In genomic region chr5:140673187-140673976, GRCh38 we compare ENCODE assay signal across 11 cellular contexts. TPM values are rescaled to one million over a fixed set of nuclear protein-coding genes. Genes with fewer than 3 reads are reported as not detected.
DNase-seq lines count a peak whose midpoint lies in the region; ATAC-seq, FAIRE-seq and TF ChIP-seq lines count a peak whose summit lies in the region.
"Had no signal": no experiment of that assay in that cellular context is flagged by ENCODE, and none has a peak within 500 bp of the region (broad histone marks: within the 10 kb centered on the region; RNA-seq: fewer than 3 reads in every experiment).

TSS of gene DND1 (minus strand) at chr5:140673576. CDS start at chr5:140673542, 34 bp downstream.

- peaks cover 0 to 5% of the 10 kb centered on the region in 2 donors for H3K4me1 Mint-ChIP-seq in natural killer cell

- H3K79me1 ChIP-seq in IMR-90 (ENCODE audit: low read depth in 1 of 2, low read length in 2 of 2): peaks cover 0 to 23% of the 10 kb centered on the region in 2 experiments; a peak in 3 of 4 replicates

- no peaks in the 10 kb centered on the region for H3K27me3 ChIP-seq in IMR-90 (ENCODE audit: control insufficient read depth, insufficient read depth, low read length)
- H3K27me3 ChIP-seq in endothelial cell of umbilical vein (ENCODE audit: control insufficient read depth in 2 of 2, insufficient read depth in 2 of 2, low read length in 2 of 2): no peaks in the 10 kb centered on the region
- no peaks in the 10 kb centered on the region for H3K27me3 ChIP-seq in rectal smooth muscle tissue (ENCODE audit: control insufficient read depth, insufficient read depth, low read length)

- 80% methylated on average over 9 of the region's 45 CpGs; no CpG with 5 or more reads in 1 of the 2 experiments for WGBS in IMR-90 (ENCODE audit: extremely low coverage in 2 of 2, insufficient read length in 1 of 2), 2 experiments

- BruUV-seq in IMR-90 (replicated peaks; lab: Mats Ljungman, UMichigan) (no TSS peak), endothelial cell of umbilical vein (replicated peaks; lab: Mats Ljungman, UMichigan) (no TSS peak)

- no peak within 1 kb of the TSS for H3K27ac ChIP-seq in IMR-90 (ENCODE audit: insufficient read depth, low read length)
- H3K27ac ChIP-seq in endothelial cell of umbilical vein (ENCODE audit: insufficient read depth, low read depth, low read length): no peak within 1 kb of the TSS
- no peak within 1 kb of the TSS for H3K27ac ChIP-seq in rectal smooth muscle tissue (ENCODE audit: low read depth, low read length)

- in situ Hi-C loops in IMR-90 (cut with MboI; ENCODE audit: low sequenced_read_pairs): no loop called here

- peaks cover 7% of the 10 kb centered on the region for H3K36me3 Mint-ChIP-seq in natural killer cell

- H4K20me1 ChIP-seq in IMR-90 (ENCODE audit: insufficient read depth, low read length): peaks cover 5% of the 10 kb centered on the region; the same call in 1 of the 2 replicates
- H4K20me1 ChIP-seq in endothelial cell of umbilical vein (replicated peaks; ENCODE audit: control insufficient read depth, extremely low read depth, insufficient read depth, low read length): no peaks in the 10 kb centered on the region

- no peaks in the 10 kb centered on the region; the same call in 1 of the 2 replicates for H3K4me1 ChIP-seq in IMR-90 (ENCODE audit: control insufficient read depth, insufficient read depth, low read length)
- H3K4me1 ChIP-seq in endothelial cell of umbilical vein (ENCODE audit: control insufficient read depth, extremely low read depth, insufficient read depth, low read length): peaks cover 3% of the 10 kb centered on the region
- no peaks in the 10 kb centered on the region for H3K4me1 ChIP-seq in rectal smooth muscle tissue (ENCODE audit: control insufficient read depth, insufficient read depth, low read length)

- no peak within 1 kb of the TSS for H2AFZ ChIP-seq in IMR-90 (replicated peaks; ENCODE audit: low read length, poor library complexity)
- peak within 1 kb of the TSS; percentile 57 for H2AFZ ChIP-seq in endothelial cell of umbilical vein (ENCODE audit: low read depth, low read length)

- H3K79me2 ChIP-seq in endothelial cell of umbilical vein (ENCODE audit: control insufficient read depth, insufficient read depth, low read length): no peaks in the 10 kb centered on the region

- no peak within 1 kb of the TSS for H2BK15ac ChIP-seq in IMR-90 (ENCODE audit: low read depth, low read length)

- intact Hi-C loops in IMR-90 (cut with micrococcal nuclease) (no loop called here), endothelial cell of umbilical vein (cut with micrococcal nuclease) (no loop called here), natural killer cell (cut with micrococcal nuclease) (no loop called here)

- no peak within 1 kb of the TSS for H3K4ac ChIP-seq in IMR-90 (ENCODE audit: low read depth, low read length)

- TF ChIP-seq CTCF in GM10266 (IDR thresholded peaks at IDR 0.05; ENCODE audit: control insufficient read depth, insufficient read depth, low read depth, missing control alignments) (no peak), IMR-90 (conservative IDR thresholded peaks at IDR 0.05; ENCODE audit: low read depth, low read length) (no peak), endothelial cell of umbilical vein (IDR thresholded peaks at IDR 0.05; ENCODE audit: extremely low read depth in 1 of 2, insufficient read depth in 1 of 2, low read depth in 1 of 2, low read length in 2 of 2) (no peak), natural killer cell (IDR thresholded peaks at IDR 0.05) (no peak)

- ATAC-seq in IMR-90 (ENCODE audit: low read depth) (no peak), natural killer cell (no peak), HG03571 (IDR thresholded peaks at IDR 0.05; ENCODE audit: unreplicated experiment) (no peak)

- no peak within 1 kb of the TSS for H2BK120ac ChIP-seq in IMR-90 (ENCODE audit: low read depth, low read length)

- dilution Hi-C loops in IMR-90 (cut with HindIII; ENCODE audit: low sequenced_read_pairs, unreplicated experiment): no loop called here
- dilution Hi-C loops in endothelial cell of umbilical vein (cut with MboI; ENCODE audit: extremely low pct_ligation_motif_present, low sequenced_read_pairs): no loop called here

- no peak within 1 kb of the TSS for H4K8ac ChIP-seq in IMR-90 (ENCODE audit: low read depth in 2 of 2, low read length in 2 of 2)

- no peak within 1 kb of the TSS for H2AK5ac ChIP-seq in IMR-90 (ENCODE audit: low read depth, low read length)

- no peak for TF ChIP-seq RAD21 in IMR-90 (IDR thresholded peaks at IDR 0.05; ENCODE audit: low read length)

- H3K9me3 ChIP-seq in IMR-90 (ENCODE audit: control insufficient read depth, insufficient read depth, low read length): no peaks in the 10 kb centered on the region
- no peaks in the 10 kb centered on the region for H3K9me3 ChIP-seq in endothelial cell of umbilical vein (replicated peaks; ENCODE audit: control insufficient read depth, insufficient read depth, low read length)

- peak within 1 kb of the TSS in 1 of 2 donors; percentile 40 for H3K27ac Mint-ChIP-seq in natural killer cell

- H3K36me3 ChIP-seq in IMR-90 (ENCODE audit: control insufficient read depth, insufficient read depth, low read length) (peaks cover 66% of the 10 kb centered on the region), endothelial cell of umbilical vein (ENCODE audit: control insufficient read depth in 2 of 2, extremely low read depth in 1 of 2, insufficient read depth in 2 of 2, low read length in 2 of 2) (peaks cover 16 to 37% of the 10 kb centered on the region in 2 experiments), rectal smooth muscle tissue (ENCODE audit: control insufficient read depth, insufficient read depth, low read length) (peaks cover 48% of the 10 kb centered on the region)

- no peak within 1 kb of the TSS for H3K4me3 ChIP-seq in IMR-90 (ENCODE audit: insufficient read depth, low read depth, low read length)
- H3K4me3 ChIP-seq in endothelial cell of umbilical vein (replicated peaks in 1 of 3; ENCODE audit: insufficient read depth in 1 of 3, low read depth in 1 of 3, low read length in 3 of 3): peak within 1 kb of the TSS in 1 of 3 experiments; percentile 6
- peak within 1 kb of the TSS; percentile 22 for H3K4me3 ChIP-seq in rectal smooth muscle tissue (ENCODE audit: low read length)

- H3K9me1 ChIP-seq in IMR-90 (ENCODE audit: insufficient read depth, low read length) (peaks cover 9% of the 10 kb centered on the region; the same call in 1 of the 2 replicates), endothelial cell of umbilical vein (replicated peaks; ENCODE audit: control insufficient read depth, extremely low read depth, insufficient read depth, low read length) (no peaks in the 10 kb centered on the region)

- CTCF ChIA-PET in IMR-90 (lab: Yijun Ruan, JAX): no interaction called here
- CTCF ChIA-PET in endothelial cell of umbilical vein (lab: Charles Lee): no interaction called here

- H3K23ac ChIP-seq in IMR-90 (ENCODE audit: low read depth, low read length): no peak within 1 kb of the TSS

- H3K27me3 Mint-ChIP-seq in natural killer cell (ENCODE audit: low read depth in 2 of 2): no peaks in the 10 kb centered on the region

- H4K5ac ChIP-seq in IMR-90 (ENCODE audit: low read depth, low read length): no peak within 1 kb of the TSS; the same call in 1 of the 2 replicates

- no peak within 1 kb of the TSS for H2BK20ac ChIP-seq in IMR-90 (ENCODE audit: low read depth, low read length)

- FAIRE-seq in endothelial cell of umbilical vein (lab: Jason Lieb, UNC): no peak
- FAIRE-seq: TTC549 had no signal

- H4K91ac ChIP-seq in IMR-90 (ENCODE audit: insufficient read depth, low read depth, low read length): no peak within 1 kb of the TSS

- no peak within 1 kb of the TSS for H3K18ac ChIP-seq in IMR-90 (ENCODE audit: low read depth, low read length)

- DNase-seq in GM10266 (ENCODE audit: extremely low spot score): peak; percentile 38
- DNase-seq in IMR-90: no peak
- DNase-seq in endothelial cell of umbilical vein (ENCODE audit: low read depth, low spot score): no peak
- DNase-seq in effector CD4-positive, alpha-beta T cell: no peak
- DNase-seq in natural killer cell: no peak
- DNase-seq in NCI-H146 (lab: John Stamatoyannopoulos, UW): no peak
- DNase-seq: activated CD8-positive, alpha-beta memory T cell treated with anti-CD3 and anti-CD28 coated beads for 24 hours; NCI-H187 treated with DMSO at 0.1 percent for 48 hours had no signal

- no peak within 1 kb of the TSS for H3K56ac ChIP-seq in IMR-90 (ENCODE audit: extremely low read depth, insufficient read depth, low read length)

- H3K9me3 Mint-ChIP-seq in natural killer cell: no peaks in the 10 kb centered on the region

- TF ChIP-seq POLR2A in IMR-90 (IDR thresholded peaks at IDR 0.05; ENCODE audit: low read depth, low read length) (no peak), endothelial cell of umbilical vein (IDR thresholded peaks at IDR 0.05; ENCODE audit: low read depth, low read length) (no peak)

- no peak within 1 kb of the TSS for H3K14ac ChIP-seq in IMR-90 (replicated peaks; ENCODE audit: low read depth, low read length)

- H2BK5ac ChIP-seq in IMR-90 (ENCODE audit: low read depth, low read length, poor library complexity, severe bottlenecking): no peak within 1 kb of the TSS

- H3K4me3 Mint-ChIP-seq in natural killer cell: no peak within 1 kb of the TSS

- POLR2A ChIA-PET in IMR-90 (lab: Charles Lee; ENCODE audit: unreplicated experiment) (no interaction called here), endothelial cell of umbilical vein (lab: Charles Lee) (no interaction called here)

- peak within 1 kb of the TSS; percentile 42 for H2AK9ac ChIP-seq in IMR-90 (replicated peaks; ENCODE audit: low read depth, low read length, poor library complexity)

- H3K4me2 ChIP-seq in IMR-90 (ENCODE audit: low read depth, low read length) (no peak within 1 kb of the TSS), endothelial cell of umbilical vein (ENCODE audit: insufficient read depth, low read length) (peak within 1 kb of the TSS; percentile 47)

- H3K9ac ChIP-seq in IMR-90 (ENCODE audit: low read depth, low read length): no peak within 1 kb of the TSS
- H3K9ac ChIP-seq in endothelial cell of umbilical vein (replicated peaks; ENCODE audit: extremely low read depth, insufficient read depth, low read length): no peak within 1 kb of the TSS
- no peak within 1 kb of the TSS for H3K9ac ChIP-seq in rectal smooth muscle tissue (ENCODE audit: low read length)

RNA-seq across cellular contexts. Expression of gene DND1, which starts in this region (rescaled TPM):
- total RNA-seq in IMR-90 (2012; rRNA removed) (under 0.01 TPM in 2 replicates), endothelial cell of umbilical vein (1.1 TPM in 2 replicates), natural killer cell (1 to 10 TPM in 2 of 3 donors, under 1 TPM in 1; 0.90 to 1.1 (median 1.1) TPM)
- polyA plus RNA-seq in IMR-90 (2012; rRNA removed) (0.63 and 0.67 TPM in 2 replicates), endothelial cell of umbilical vein (1.2 and 1.4 TPM in 2 replicates)
- polyA plus RNA-seq in IMR-90 (2012; cell fraction: cytosol; rRNA removed): 0.08 and 0.40 TPM in 2 replicates
- 3.8 and 12.4 TPM in 2 replicates for polyA plus RNA-seq in IMR-90 (2012; cell fraction: nucleus; rRNA removed; ENCODE audit: low replicate concordance)
- 0.42 and 0.44 TPM in 2 replicates for polyA plus RNA-seq in endothelial cell of umbilical vein (2011; cell fraction: cytosol; rRNA removed)
- 5.1 and 5.5 TPM in 2 replicates for polyA plus RNA-seq in endothelial cell of umbilical vein (2011; cell fraction: nucleus; rRNA removed)
- polyA plus RNA-seq in endothelial cell of umbilical vein (2012): not detected in 2 replicates
- polyA minus RNA-seq in endothelial cell of umbilical vein: 0.38 and 0.56 TPM in 2 replicates
- not detected for polyA minus RNA-seq in endothelial cell of umbilical vein (2011; cell fraction: cytosol; rRNA and poly(A)+ RNA removed)
- polyA minus RNA-seq in endothelial cell of umbilical vein (2011; cell fraction: nucleus; rRNA and poly(A)+ RNA removed): 0.77 and 0.96 TPM in 2 replicates
